11 cellular contexts compared by ENCODE assay signal in genomic region chr1:198892065-198892464, GRCh38.
DNase-seq lines count a peak whose midpoint lies in the region; ATAC-seq and TF ChIP-seq lines count a peak whose summit lies in the region.
"Had no signal": no experiment of that assay in that cellular context is flagged by ENCODE, and none has a peak within 500 bp of the region (broad histone marks: within the 10 kb centered on the region; RNA-seq: fewer than 3 reads in every experiment).

No MANE protein-coding gene starts in this region.

- H2AFZ ChIP-seq in smooth muscle cell (ENCODE audit: low read depth) = no peak overlapping the region

- H3K36me3 ChIP-seq in smooth muscle cell (ENCODE audit: low read depth) = no peaks in the 10 kb centered on the region

- peak overlapping the region; percentile 86 for H3K27ac ChIP-seq in smooth muscle cell (ENCODE audit: low read depth)

- TF ChIP-seq CTCF in fibroblast of mammary gland (conservative IDR thresholded peaks at IDR 0.05; ENCODE audit: control insufficient read depth, insufficient read depth, low read depth, low read length) (no peak), smooth muscle cell (IDR thresholded peaks at IDR 0.05; ENCODE audit: borderline replicate concordance, insufficient read depth, poor library complexity, severe bottlenecking) (no peak)

- H3K4me1 ChIP-seq in smooth muscle cell (ENCODE audit: low read depth) = peaks cover 71% of the 10 kb centered on the region

- no peaks in the 10 kb centered on the region for H3K27me3 ChIP-seq in smooth muscle cell (ENCODE audit: low read depth)

- peak overlapping the region; percentile 77 for H3K4me2 ChIP-seq in smooth muscle cell

- H4K20me1 ChIP-seq in smooth muscle cell (ENCODE audit: low read depth) = peaks cover 86% of the 10 kb centered on the region

- H3K4me3 ChIP-seq in fibroblast of mammary gland (ENCODE audit: control insufficient read depth, low read depth, low read length) = no peak overlapping the region
- H3K4me3 ChIP-seq in smooth muscle cell = no peak overlapping the region

- whole genome bisulfite sequencing in smooth muscle cell (ENCODE audit: low lambda C conversion rate) = 29% methylated on average over 1 of the region's 1 CpG

- no peaks in the 10 kb centered on the region for H3K9me3 ChIP-seq in smooth muscle cell (replicated peaks; ENCODE audit: low read depth)

- H3F3A ChIP-seq in smooth muscle cell (ENCODE audit: low read depth) = peaks cover 57% of the 10 kb centered on the region

- peaks cover 99% of the 10 kb centered on the region for H3K79me2 ChIP-seq in smooth muscle cell (ENCODE audit: low read depth)

- peak overlapping the region; percentile 23 for H3K9ac ChIP-seq in smooth muscle cell (ENCODE audit: low read depth)

- ATAC-seq in Right ventricle myocardium superior (ENCODE audit: poor library complexity) (peak; percentile 67), Right ventricle myocardium inferior (no peak), HG03045 (IDR thresholded peaks at IDR 0.05; ENCODE audit: unreplicated experiment) (no peak)
- no peak for ATAC-seq in activated CD4-positive, CD25-positive, alpha-beta regulatory T cell treated with anti-CD3 and anti-CD28 coated beads, Interleukin-2, amount 50 U/mL, for 24 hours
- ATAC-seq: activated T-helper 17 cell treated with anti-CD3 and anti-CD28 coated beads, Interleukin-2, amount 50 U/mL, for 72 hours; sciatic nerve had no signal

- DNase-seq in Right ventricle myocardium superior = no peak
- no peak for DNase-seq in Right ventricle myocardium inferior (ENCODE audit: missing footprints)
- DNase-seq in NCI-H226 = peak; percentile 26
- DNase-seq in fibroblast of mammary gland (ENCODE audit: low read depth) = peak; percentile 47
- DNase-seq in smooth muscle cell (lab: John Stamatoyannopoulos, UW; ENCODE audit: unreplicated experiment) = no peak
- no peak for DNase-seq in NCI-H2196 (lab: John Stamatoyannopoulos, UW; ENCODE audit: unreplicated experiment)
- DNase-seq: NCI-H2029 treated with DMSO at 0.1 percent for 48 hours had no signal

- intact Hi-C loops in Right ventricle myocardium superior (cut with DNase I) = no loop called here
- intact Hi-C loops in Right ventricle myocardium inferior (cut with DNase I) = loop anchor here (5.0 kb wide), 1 partner anchor 45 kb away; no protein-coding TSS in a partner anchor

Comparison
In these comparisons a context has a peak if more than half of its experiments do, and no peak if none do; other contexts are left out.
1. DNase-seq: peak in NCI-H226 (single experiment) and fibroblast of mammary gland (single experiment); none in Right ventricle myocardium superior (single experiment), Right ventricle myocardium inferior (single experiment), smooth muscle cell (single experiment) and NCI-H2196 (single experiment).